Comparison of ENCODE assay signal across 9 cellular contexts in genomic region chr14:59262717-59263469, GRCh38.
A peak's percentile ranks its signal among the peaks of the same experiment; 100 is the strongest.
DNase-seq lines count a peak whose midpoint lies in the region; ATAC-seq and TF ChIP-seq lines count a peak whose summit lies in the region.
"Had no signal": no experiment of that assay in that cellular context is flagged by ENCODE, and none has a peak within 500 bp of the region (broad histone marks: within the 10 kb centered on the region; RNA-seq: fewer than 3 reads in every experiment).

No MANE protein-coding gene starts in this region.

- peaks cover 18% of the 10 kb centered on the region; the same call in 1 of the 2 replicates for H3K79me2 ChIP-seq in OCI-LY7 (ENCODE audit: insufficient read depth, low read depth, low read length)

- H3K36me3 ChIP-seq in OCI-LY7 (ENCODE audit: insufficient read depth, low read length): peaks cover 54% of the 10 kb centered on the region

- peak; percentile 27; the same call in 1 of the 2 replicates for TF ChIP-seq CTCF in GM12875 (IDR thresholded peaks at IDR 0.05; ENCODE audit: borderline replicate concordance, insufficient read depth, low read depth, low read length)
- peak; percentile 42; the same call in 1 of the 2 replicates for TF ChIP-seq CTCF in OCI-LY7 (conservative IDR thresholded peaks at IDR 0.05; ENCODE audit: low read length)
- peak; percentile 21 for TF ChIP-seq CTCF in fibroblast of the aortic adventitia (IDR thresholded peaks at IDR 0.05; ENCODE audit: insufficient read depth, low read length)
- peak; percentile 43 for TF ChIP-seq CTCF in progenitor cell of endocrine pancreas (IDR thresholded peaks at IDR 0.05; ENCODE audit: unreplicated experiment)

- CTCF ChIA-PET in OCI-LY7 (lab: Charles Lee; ENCODE audit: unreplicated experiment): interaction anchor here (1.5 kb wide), 1 partner anchor 73 kb away, joined by 3 read pairs; no protein-coding TSS in a partner anchor

- no peaks in the 10 kb centered on the region for H3K9me3 ChIP-seq in OCI-LY7 (ENCODE audit: low read length)

- H3K4me2 ChIP-seq in OCI-LY7 (ENCODE audit: low read length): no peak overlapping the region

- H3K27ac ChIP-seq in OCI-LY7 (ENCODE audit: low read depth, low read length, poor library complexity, severe bottlenecking): no peak overlapping the region

- no peak overlapping the region for H3K4me3 ChIP-seq in GM12875 (ENCODE audit: low read depth, low read length)
- no peak overlapping the region for H3K4me3 ChIP-seq in OCI-LY7 (ENCODE audit: low read depth, low read length, poor library complexity, severe bottlenecking)
- H3K4me3 ChIP-seq in fibroblast of the aortic adventitia (ENCODE audit: low read depth, low read length): no peak overlapping the region

- no peaks in the 10 kb centered on the region for H4K20me1 ChIP-seq in OCI-LY7 (ENCODE audit: insufficient read depth, low read length)

- peak overlapping the region; percentile 51 for H3K27ac Mint-ChIP-seq in progenitor cell of endocrine pancreas
- H3K27ac Mint-ChIP-seq in stimulated activated memory B cell treated with anti-CD40 and anti-IgM and Interleukin-4, amounts not matched to agents 10 μg/mL and 1 μg/mL and 100 μg/mL, for 72 hours: no peak overlapping the region

- no peak for ATAC-seq in stimulated activated memory B cell treated with anti-CD40 and anti-IgM and Interleukin-4, amounts not matched to agents 10 μg/mL and 1 μg/mL and 100 μg/mL, for 72 hours

- H3K9me2 ChIP-seq in OCI-LY7 (ENCODE audit: insufficient read depth, low read length): no peaks in the 10 kb centered on the region

- H3K4me3 Mint-ChIP-seq in progenitor cell of endocrine pancreas (ENCODE audit: low read depth): no peak overlapping the region
- H3K4me3 Mint-ChIP-seq in stimulated activated memory B cell treated with anti-CD40 and anti-IgM and Interleukin-4, amounts not matched to agents 10 μg/mL and 1 μg/mL and 100 μg/mL, for 72 hours: no peak overlapping the region

- POLR2A ChIA-PET in OCI-LY7 (lab: Charles Lee): interaction anchor here (0.7 to 1.2 kb wide), 3 partner anchors 10 to 93 kb away, joined by 3 read pairs; no protein-coding TSS in a partner anchor

- H2AFZ ChIP-seq in OCI-LY7 (ENCODE audit: low read length): no peak overlapping the region

- H3K27me3 Mint-ChIP-seq in progenitor cell of endocrine pancreas: no peaks in the 10 kb centered on the region
- no peaks in the 10 kb centered on the region for H3K27me3 Mint-ChIP-seq in stimulated activated memory B cell treated with anti-CD40 and anti-IgM and Interleukin-4, amounts not matched to agents 10 μg/mL and 1 μg/mL and 100 μg/mL, for 72 hours

- H3K4me1 Mint-ChIP-seq in progenitor cell of endocrine pancreas (ENCODE audit: low read depth): peaks cover 5% of the 10 kb centered on the region
- H3K4me1 Mint-ChIP-seq in stimulated activated memory B cell treated with anti-CD40 and anti-IgM and Interleukin-4, amounts not matched to agents 10 μg/mL and 1 μg/mL and 100 μg/mL, for 72 hours: peaks cover 36% of the 10 kb centered on the region

- H3K4me1 ChIP-seq in OCI-LY7 (ENCODE audit: insufficient read depth, low read length, poor library complexity, severe bottlenecking): peaks cover 6% of the 10 kb centered on the region

- BruUV-seq in OCI-LY7 (replicated peaks; lab: Mats Ljungman, UMichigan): no TSS peak

- DNase-seq in OCI-LY7 (ENCODE audit: low spot score) (no peak), fibroblast of the aortic adventitia (ENCODE audit: low read depth) (no peak), progenitor cell of endocrine pancreas (ENCODE audit: low spot score, unreplicated experiment) (no peak), HPDE6-E6E7 (ENCODE audit: extremely low spot score) (no peak), OCI-M2 (lab: John Stamatoyannopoulos, UW; ENCODE audit: unreplicated experiment) (no peak)
- no peak for DNase-seq in effector CD4-positive, alpha-beta T cell
- DNase-seq: NCI-H1105 had no signal

- intact Hi-C loops in OCI-LY7 (cut with micrococcal nuclease; ENCODE audit: unreplicated experiment): no loop called here

- H3K36me3 Mint-ChIP-seq in progenitor cell of endocrine pancreas (ENCODE audit: insufficient read depth): peaks cover 20% of the 10 kb centered on the region
- peaks cover 58% of the 10 kb centered on the region for H3K36me3 Mint-ChIP-seq in stimulated activated memory B cell treated with anti-CD40 and anti-IgM and Interleukin-4, amounts not matched to agents 10 μg/mL and 1 μg/mL and 100 μg/mL, for 72 hours

- no peaks in the 10 kb centered on the region for H3K9me3 Mint-ChIP-seq in progenitor cell of endocrine pancreas (ENCODE audit: low read depth)
- H3K9me3 Mint-ChIP-seq in stimulated activated memory B cell treated with anti-CD40 and anti-IgM and Interleukin-4, amounts not matched to agents 10 μg/mL and 1 μg/mL and 100 μg/mL, for 72 hours: peaks cover 2% of the 10 kb centered on the region
